In genomic region chr3:173538410-173538809, GRCh38 we compare ENCODE assay signal across 21 cellular contexts.
DNase-seq lines count a peak whose midpoint lies in the region; ATAC-seq, FAIRE-seq and TF ChIP-seq lines count a peak whose summit lies in the region.
"Had no signal": no experiment of that assay in that cellular context is flagged by ENCODE, and none has a peak within 500 bp of the region (broad histone marks: within the 10 kb centered on the region; RNA-seq: fewer than 3 reads in every experiment).

No MANE protein-coding gene starts in this region.

- ATAC-seq in HCT116 (no peak; the same call in 1 of the 2 replicates), HepG2 (peak; percentile 71), GM21619 (IDR thresholded peaks at IDR 0.05; ENCODE audit: unreplicated experiment) (no peak), HG02973 (IDR thresholded peaks at IDR 0.05; ENCODE audit: unreplicated experiment) (no peak)
- ATAC-seq: activated CD8-positive, alpha-beta memory T cell treated with anti-CD3 and anti-CD28 coated beads, Interleukin-2, amount 10 ng/mL, durations not matched to agents 7 days and 5 days; Panc1 had no signal

- H3K9ac ChIP-seq in HCT116 (ENCODE audit: low read length) (no peak overlapping the region), HepG2 (ENCODE audit: insufficient read depth, low read depth, low read length) (no peak overlapping the region)

- TF ChIP-seq EP300 in HepG2 (IDR thresholded peaks at IDR 0.05; ENCODE audit: low read depth in 2 of 2, low read length in 2 of 2) (no peak), HepG2 (CRISPR knock-in tag; IDR thresholded peaks at IDR 0.05; ENCODE audit: borderline replicate concordance) (no peak)

- TF ChIP-seq CTCF in HCT116 (IDR thresholded peaks at IDR 0.05 in 2 of 3, conservative IDR thresholded peaks at IDR 0.05 in 1 of 3; ENCODE audit: borderline replicate concordance in 1 of 3, insufficient read depth in 1 of 3, low read depth in 2 of 3, low read length in 2 of 3) (peak in 2 of 3 experiments; percentile 34 to 41; a peak in 3 of 6 replicates), HepG2 (CRISPR knock-in tag; IDR thresholded peaks at IDR 0.05) (no peak)

- TF ChIP-seq RAD21 in HCT116 (IDR thresholded peaks at IDR 0.05; ENCODE audit: low read depth) (no peak), HepG2 (CRISPR knock-in tag; IDR thresholded peaks at IDR 0.05) (no peak)

- H3K27ac ChIP-seq in HCT116 (ENCODE audit: low read depth, low read length) (no peak overlapping the region), HepG2 (ENCODE audit: extremely low read length, insufficient read depth, low read length) (no peak overlapping the region)
- H3K27ac ChIP-seq: thoracic aorta had no signal

- RAD21 ChIA-PET in HCT116 (lab: Charles Lee; ENCODE audit: low non-redundant PET in 1 of 2, low total read pairs in 2 of 2, uncharacterized antibody in 2 of 2, unreplicated experiment in 2 of 2) = no interaction called here

- no peaks in the 10 kb centered on the region for H3K9me2 ChIP-seq in HCT116 (ENCODE audit: insufficient read depth)

- TF ChIP-seq POLR2A in GM12891 (IDR thresholded peaks at IDR 0.05; ENCODE audit: low read depth, low read length) (no peak), HCT116 (IDR thresholded peaks at IDR 0.05; ENCODE audit: borderline replicate concordance, extremely low read depth, insufficient read depth, insufficient read length) (no peak), HepG2 (IDR thresholded peaks at IDR 0.05; ENCODE audit: insufficient read depth in 1 of 2, low read depth in 2 of 2, low read length in 2 of 2) (no peak)

- H3K4me3 ChIP-seq in HCT116 (replicated peaks in 1 of 2; ENCODE audit: low read depth in 1 of 2, low read length in 2 of 2) = no peak overlapping the region
- H3K4me3 ChIP-seq in HepG2 (replicated peaks in 1 of 3; ENCODE audit: insufficient read depth in 1 of 3, low read depth in 2 of 3, low read length in 3 of 3) = no peak overlapping the region
- H3K4me3 ChIP-seq: thoracic aorta had no signal

- CTCF ChIA-PET in HCT116 (lab: Charles Lee) (interaction anchor here (1.0 kb wide), 1 partner anchor 15 kb away, joined by 4 read pairs; no protein-coding TSS in a partner anchor), HepG2 (lab: Yijun Ruan, JAX; ENCODE audit: low intra/inter-chr PET ratio, low total read pairs) (no interaction called here)

- H3K4me1 ChIP-seq in HCT116 (ENCODE audit: control insufficient read depth in 1 of 2, insufficient read depth in 2 of 2, low read length in 2 of 2) = no peaks in the 10 kb centered on the region
- no peaks in the 10 kb centered on the region for H3K4me1 ChIP-seq in HepG2 (ENCODE audit: insufficient read depth, low read length)

- H3K79me2 ChIP-seq in HCT116 (ENCODE audit: insufficient read depth, low read length) (no peaks in the 10 kb centered on the region), HepG2 (ENCODE audit: insufficient read depth, low read length) (no peaks in the 10 kb centered on the region)

- intact Hi-C loops in HCT116 (cut with micrococcal nuclease) = no loop called here
- intact Hi-C loops in HepG2 (cut with micrococcal nuclease; ENCODE audit: unreplicated experiment) = no loop called here

- no peaks in the 10 kb centered on the region for H4K20me1 ChIP-seq in HCT116 (ENCODE audit: insufficient read depth)
- H4K20me1 ChIP-seq in HepG2 (ENCODE audit: insufficient read depth, low read length) = no peaks in the 10 kb centered on the region

- H3K36me3 ChIP-seq in HCT116 (ENCODE audit: control insufficient read depth in 1 of 2, insufficient read depth in 2 of 2, low read length in 2 of 2) (no peaks in the 10 kb centered on the region), HepG2 (replicated peaks in 1 of 2; ENCODE audit: control insufficient read depth in 1 of 2, insufficient read depth in 2 of 2, low read length in 2 of 2) (no peaks in the 10 kb centered on the region)
- H3K36me3 ChIP-seq: thoracic aorta had no signal

- POLR2A ChIA-PET in HCT116 (lab: Charles Lee) (no interaction called here), HepG2 (lab: Yijun Ruan, JAX) (no interaction called here)

- no peaks in the 10 kb centered on the region for H3K9me3 ChIP-seq in HCT116 (ENCODE audit: control insufficient read depth in 1 of 2, insufficient read depth in 1 of 2, low read depth in 1 of 2, low read length in 2 of 2)
- H3K9me3 ChIP-seq in HepG2 (ENCODE audit: low read length) = no peaks in the 10 kb centered on the region
- H3K9me3 ChIP-seq: thoracic aorta had no signal

- peak; percentile 26 for FAIRE-seq in GM12891 (lab: Jason Lieb, UNC)
- no peak for FAIRE-seq in HepG2 (lab: Jason Lieb, UNC)
- FAIRE-seq: kidney had no signal

- DNase-seq in GM12891 (ENCODE audit: insufficient read length, low spot score) (no peak), HCT116 (ENCODE audit: low read depth, low spot score) (no peak), RKO (ENCODE audit: low spot score) (peak; percentile 32), HepG2 (ENCODE audit: low spot score) (no peak), NCI-H2081 treated with DMSO at 0.1 percent for 48 hours (lab: John Stamatoyannopoulos, UW) (no peak), NCI-H2029 (lab: John Stamatoyannopoulos, UW) (no peak)
- DNase-seq: activated CD4-positive, CD25-positive, alpha-beta regulatory T cell; activated CD8-positive, alpha-beta memory T cell treated with anti-CD3 and anti-CD28 coated beads, Interleukin-2, amount 10 ng/mL, durations not matched to agents 7 days and 5 days; activated gamma-delta T cell treated with Interleukin-2 at 50 U/mL for 16 hours; cortex of kidney; DMS 273 treated with DMSO at 0.1 percent for 48 hours; head of caudate nucleus; kidney; NCI-H2029 treated with DMSO at 0.1 percent for 48 hours; NCI-H524 treated with DMSO at 0.1 percent for 48 hours; stimulated activated CD4-positive, alpha-beta T cell treated with anti-CD3 and anti-CD28 coated beads, Interleukin-4, amount 100 ng/mL, for 24 hours; SW 1271 had no signal

- no peaks in the 10 kb centered on the region for H3K27me3 ChIP-seq in HCT116 (ENCODE audit: insufficient read depth, low read length)
- H3K27me3 ChIP-seq in HepG2 (ENCODE audit: control insufficient read depth in 1 of 2, insufficient read depth in 2 of 2, low read length in 2 of 2) = no peaks in the 10 kb centered on the region

- BruUV-seq in HCT116 (replicated peaks; lab: Mats Ljungman, UMichigan) (no TSS peak), HepG2 (replicated peaks; lab: Mats Ljungman, UMichigan) (no TSS peak)

- H3K4me2 ChIP-seq in HCT116 (ENCODE audit: low read length) = no peak overlapping the region
- no peak overlapping the region for H3K4me2 ChIP-seq in HepG2 (ENCODE audit: low read depth, low read length)

- WGBS in HepG2 (ENCODE audit: low lambda C conversion rate) = 64% methylated on average over 5 of the region's 5 CpGs

- no peak overlapping the region for H2AFZ ChIP-seq in HCT116 (ENCODE audit: low read depth, low read length, poor library complexity, severe bottlenecking)
- no peak overlapping the region for H2AFZ ChIP-seq in HepG2 (ENCODE audit: low read length)

- in situ Hi-C loops in HepG2 (cut with HindIII; ENCODE audit: extremely low pct_ligation_motif_present, low pct_unique_long_range_greater_than_20kb) = no loop called here

TF ChIP-seq in GM12891, 5 proteins besides CTCF, POLR2A, EP300 and RAD21:
- TF ChIP-seq POU2F2 (IDR thresholded peaks at IDR 0.05; ENCODE audit: low read depth, low read length) = no peak
- TF ChIP-seq TAF1 (IDR thresholded peaks at IDR 0.05; ENCODE audit: low read depth, low read length) = no peak
- no peak for TF ChIP-seq POLR2AphosphoS5 (IDR thresholded peaks at IDR 0.05; ENCODE audit: low read depth, low read length)
- TF ChIP-seq PAX5 (IDR thresholded peaks at IDR 0.05; ENCODE audit: insufficient read depth, low read length, severe bottlenecking) = no peak
- no peak for TF ChIP-seq SPI1 (IDR thresholded peaks at IDR 0.05; ENCODE audit: low read depth, low read length)

TF ChIP-seq in HCT116, 20 proteins besides CTCF, POLR2A, EP300 and RAD21 (continues in another document):
- TF ChIP-seq ZFX (IDR thresholded peaks at IDR 0.05) (no peak), ZBTB33 (IDR thresholded peaks at IDR 0.05; ENCODE audit: extremely low read depth, insufficient replicate concordance, low read length) (no peak), EGR1 (IDR thresholded peaks at IDR 0.05; ENCODE audit: low read depth) (no peak)

TF ChIP-seq in HepG2, 621 proteins besides CTCF, POLR2A, EP300 and RAD21:
- TF ChIP-seq HDAC1 (CRISPR knock-in tag; IDR thresholded peaks at IDR 0.05) = no peak
- TF ChIP-seq ZNF224 (CRISPR knock-in tag; IDR thresholded peaks at IDR 0.05) = no peak
- TF ChIP-seq NR2F1 (CRISPR knock-in tag; IDR thresholded peaks at IDR 0.05) = no peak
- no peak for TF ChIP-seq PAWR (CRISPR knock-in tag; IDR thresholded peaks at IDR 0.05; ENCODE audit: borderline replicate concordance)
- TF ChIP-seq SOX13 (IDR thresholded peaks at IDR 0.05) = no peak
- TF ChIP-seq SOX13 (CRISPR knock-in tag; conservative IDR thresholded peaks at IDR 0.05 in 1 of 2, IDR thresholded peaks at IDR 0.05 in 1 of 2) = no peak
- TF ChIP-seq FOXM1 (CRISPR knock-in tag; IDR thresholded peaks at IDR 0.05) = no peak
